23 cellular contexts compared by ENCODE assay signal in the genomic region with DNA sequence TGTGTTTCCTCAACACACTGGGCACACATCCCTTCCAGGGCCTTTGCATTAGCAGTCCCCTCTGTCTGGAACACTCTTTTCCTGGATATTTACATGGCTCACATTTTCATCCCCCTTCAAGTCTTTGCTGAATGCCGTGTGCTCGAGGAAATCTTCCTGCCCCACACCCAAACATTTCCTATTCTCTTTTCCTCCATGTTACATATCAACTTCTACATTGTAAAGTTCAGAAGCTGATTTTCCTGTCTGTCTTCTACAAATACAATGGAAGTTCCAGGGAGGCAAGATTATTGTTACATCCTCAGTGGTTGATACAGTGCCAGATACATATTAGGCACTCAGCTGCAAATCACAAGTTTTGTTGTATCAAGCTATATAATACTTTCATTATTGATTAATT. TPM values are rescaled to one million over a fixed set of nuclear protein-coding genes. Genes with fewer than 3 reads are reported as not detected.
DNase-seq lines count a peak whose midpoint lies in the region; ATAC-seq, FAIRE-seq and TF ChIP-seq lines count a peak whose summit lies in the region.
"Had no signal": no experiment of that assay in that cellular context is flagged by ENCODE, and none has a peak within 500 bp of the region (broad histone marks: within the 10 kb centered on the region; RNA-seq: fewer than 3 reads in every experiment).

No MANE protein-coding gene starts in this region.

- no peak overlapping the region for H4K91ac ChIP-seq in IMR-90 (ENCODE audit: insufficient read depth, low read depth, low read length)

- no peak overlapping the region for H4K8ac ChIP-seq in IMR-90 (ENCODE audit: low read depth in 2 of 2, low read length in 2 of 2)

- intact Hi-C loops in IMR-90 (cut with micrococcal nuclease) = loop anchor here (5.0 kb wide), 1 partner anchor 118 kb away; no protein-coding TSS in a partner anchor
- intact Hi-C loops in endothelial cell of umbilical vein (cut with micrococcal nuclease) = loop anchor here (5.0 kb wide), 1 partner anchor 238 kb away; a partner anchor contains a TSS

- CTCF ChIA-PET in IMR-90 (lab: Yijun Ruan, JAX) (no interaction called here), endothelial cell of umbilical vein (lab: Charles Lee) (interaction anchor here (1.0 to 1.9 kb wide), 3 partner anchors 10 to 120 kb away, joined by 3 to 6 read pairs (median 4); no protein-coding TSS in a partner anchor)

- H3K36me3 ChIP-seq in IMR-90 (ENCODE audit: control insufficient read depth, insufficient read depth, low read length) = peaks cover 2% of the 10 kb centered on the region
- no peaks in the 10 kb centered on the region for H3K36me3 ChIP-seq in endothelial cell of umbilical vein (ENCODE audit: control insufficient read depth in 2 of 2, extremely low read depth in 1 of 2, insufficient read depth in 2 of 2, low read length in 2 of 2)
- H3K36me3 ChIP-seq in subcutaneous abdominal adipose tissue (ENCODE audit: control insufficient read depth in 5 of 5, insufficient read depth in 5 of 5, low read length in 5 of 5) = no peaks in the 10 kb centered on the region
- H3K36me3 ChIP-seq: BE2C, HAP-1 had no signal

- dilution Hi-C loops in IMR-90 (cut with HindIII; ENCODE audit: low sequenced_read_pairs, unreplicated experiment) = no loop called here
- dilution Hi-C loops in endothelial cell of umbilical vein (cut with MboI; ENCODE audit: extremely low pct_ligation_motif_present, low sequenced_read_pairs) = no loop called here

- no peaks in the 10 kb centered on the region for H3K9me3 ChIP-seq in IMR-90 (ENCODE audit: control insufficient read depth, insufficient read depth, low read length)
- H3K9me3 ChIP-seq in endothelial cell of umbilical vein (replicated peaks; ENCODE audit: control insufficient read depth, insufficient read depth, low read length) = no peaks in the 10 kb centered on the region
- no peaks in the 10 kb centered on the region for H3K9me3 ChIP-seq in subcutaneous abdominal adipose tissue (ENCODE audit: control insufficient read depth in 5 of 5, low read length in 5 of 5)
- H3K9me3 ChIP-seq: BE2C, HAP-1 had no signal

- no peak overlapping the region for H3K4ac ChIP-seq in IMR-90 (ENCODE audit: low read depth, low read length)

- no CpG with 5 or more reads among the region's 2 CpGs for WGBS in IMR-90 (ENCODE audit: extremely low coverage in 2 of 2, insufficient read length in 1 of 2), 2 experiments

- no peak for TF ChIP-seq RAD21 in IMR-90 (IDR thresholded peaks at IDR 0.05; ENCODE audit: low read length)

- no peak overlapping the region for H4K5ac ChIP-seq in IMR-90 (ENCODE audit: low read depth, low read length)

- peaks cover 3% of the 10 kb centered on the region for H3K79me2 ChIP-seq in endothelial cell of umbilical vein (ENCODE audit: control insufficient read depth, insufficient read depth, low read length)

- H3K23ac ChIP-seq in IMR-90 (ENCODE audit: low read depth, low read length) = 0 out of 2 replicates have a peak overlapping the region, but pooled peaks have one; percentile 10

- no peak overlapping the region for H2BK15ac ChIP-seq in IMR-90 (ENCODE audit: low read depth, low read length)

- H4K20me1 ChIP-seq in IMR-90 (ENCODE audit: insufficient read depth, low read length) (no peaks in the 10 kb centered on the region), endothelial cell of umbilical vein (replicated peaks; ENCODE audit: control insufficient read depth, extremely low read depth, insufficient read depth, low read length) (no peaks in the 10 kb centered on the region)

- BruUV-seq in IMR-90 (replicated peaks; lab: Mats Ljungman, UMichigan) (no TSS peak), endothelial cell of umbilical vein (replicated peaks; lab: Mats Ljungman, UMichigan) (no TSS peak)

- H3K4me3 ChIP-seq in IMR-90 (ENCODE audit: insufficient read depth, low read depth, low read length) (no peak overlapping the region), endothelial cell of umbilical vein (replicated peaks in 1 of 3; ENCODE audit: insufficient read depth in 1 of 3, low read depth in 1 of 3, low read length in 3 of 3) (no peak overlapping the region), subcutaneous abdominal adipose tissue (ENCODE audit: low read depth in 1 of 5, low read length in 5 of 5) (no peak overlapping the region)
- H3K4me3 ChIP-seq: GM23248, HAP-1 had no signal

- POLR2A ChIA-PET in IMR-90 (lab: Charles Lee; ENCODE audit: unreplicated experiment) = no interaction called here
- POLR2A ChIA-PET in endothelial cell of umbilical vein (lab: Charles Lee) = no interaction called here

- TF ChIP-seq POLR2A in IMR-90 (IDR thresholded peaks at IDR 0.05; ENCODE audit: low read depth, low read length) (no peak), endothelial cell of umbilical vein (IDR thresholded peaks at IDR 0.05; ENCODE audit: low read depth, low read length) (no peak)

- H3K79me1 ChIP-seq in IMR-90 (ENCODE audit: low read depth in 1 of 2, low read length in 2 of 2) = peaks cover 11 to 34% of the 10 kb centered on the region in 2 experiments

- H3K56ac ChIP-seq in IMR-90 (ENCODE audit: extremely low read depth, insufficient read depth, low read length) = no peak overlapping the region

- H2BK120ac ChIP-seq in IMR-90 (ENCODE audit: low read depth, low read length) = no peak overlapping the region

- TF ChIP-seq CTCF in IMR-90 (conservative IDR thresholded peaks at IDR 0.05; ENCODE audit: low read depth, low read length) (no peak), VCaP (conservative IDR thresholded peaks at IDR 0.05) (no peak), endothelial cell of umbilical vein (IDR thresholded peaks at IDR 0.05; ENCODE audit: extremely low read depth in 1 of 2, insufficient read depth in 1 of 2, low read depth in 1 of 2, low read length in 2 of 2) (no peak)

- H3K27ac ChIP-seq in IMR-90 (ENCODE audit: insufficient read depth, low read length) = no peak overlapping the region
- H3K27ac ChIP-seq in VCaP = peak overlapping the region; percentile 86
- H3K27ac ChIP-seq in endothelial cell of umbilical vein (ENCODE audit: insufficient read depth, low read depth, low read length) = no peak overlapping the region
- peak overlapping the region; percentile 9 for H3K27ac ChIP-seq in subcutaneous abdominal adipose tissue (ENCODE audit: low read depth, low read length)
- H3K27ac ChIP-seq: GM23248 had no signal

- H2AFZ ChIP-seq in IMR-90 (replicated peaks; ENCODE audit: low read length, poor library complexity) (no peak overlapping the region), endothelial cell of umbilical vein (ENCODE audit: low read depth, low read length) (no peak overlapping the region)
- H2AFZ ChIP-seq: GM23248 had no signal

- in situ Hi-C loops in IMR-90 (cut with MboI; ENCODE audit: low sequenced_read_pairs) = no loop called here

- H3K9ac ChIP-seq in IMR-90 (ENCODE audit: low read depth, low read length) = no peak overlapping the region
- no peak overlapping the region for H3K9ac ChIP-seq in endothelial cell of umbilical vein (replicated peaks; ENCODE audit: extremely low read depth, insufficient read depth, low read length)
- H3K9ac ChIP-seq in subcutaneous abdominal adipose tissue (ENCODE audit: low read length in 5 of 5) = no peak overlapping the region
- H3K9ac ChIP-seq: GM23248 had no signal

- no peak overlapping the region for H3K4me2 ChIP-seq in IMR-90 (ENCODE audit: low read depth, low read length)
- H3K4me2 ChIP-seq in endothelial cell of umbilical vein (ENCODE audit: insufficient read depth, low read length) = peak overlapping the region; percentile 18

- H2AK9ac ChIP-seq in IMR-90 (replicated peaks; ENCODE audit: low read depth, low read length, poor library complexity) = no peak overlapping the region

- no peak overlapping the region for H3K18ac ChIP-seq in IMR-90 (ENCODE audit: low read depth, low read length)

- DNase-seq in IMR-90 = no peak
- peak; percentile 64 for DNase-seq in endothelial cell of umbilical vein (ENCODE audit: low read depth, low spot score)
- DNase-seq in activated gamma-delta T cell treated with Interleukin-2 at 50 U/mL for 16 hours = no peak
- DNase-seq: ACHN; BE2C; C1 segment of cervical spinal cord; CD4-positive, CD25-positive, alpha-beta regulatory T cell; CD8-positive, alpha-beta memory T cell; COR-L47; DMS 273 treated with DMSO at 0.1 percent for 48 hours; DMS53; DND-41; EL; GM23248 had no signal

- H3K4me1 ChIP-seq in IMR-90 (ENCODE audit: control insufficient read depth, insufficient read depth, low read length) = peaks cover 3% of the 10 kb centered on the region; the same call in 1 of the 2 replicates
- H3K4me1 ChIP-seq in endothelial cell of umbilical vein (ENCODE audit: control insufficient read depth, extremely low read depth, insufficient read depth, low read length) = peaks cover 15% of the 10 kb centered on the region
- peaks cover 0 to 46% (median 36%) of the 10 kb centered on the region in 5 donors for H3K4me1 ChIP-seq in subcutaneous abdominal adipose tissue (ENCODE audit: control insufficient read depth in 5 of 5, insufficient read depth in 5 of 5, low read length in 5 of 5)

- no peak for ATAC-seq in IMR-90 (ENCODE audit: low read depth)
- ATAC-seq in GM21737 (IDR thresholded peaks at IDR 0.05; ENCODE audit: unreplicated experiment) = no peak

- FAIRE-seq in endothelial cell of umbilical vein (lab: Jason Lieb, UNC) = no peak
- FAIRE-seq: A204.1, GM12891, GM19239 had no signal

- no peak overlapping the region for H2BK20ac ChIP-seq in IMR-90 (ENCODE audit: low read depth, low read length)

- no peak overlapping the region for H2BK5ac ChIP-seq in IMR-90 (ENCODE audit: low read depth, low read length, poor library complexity, severe bottlenecking)

- H3K27me3 ChIP-seq in IMR-90 (ENCODE audit: control insufficient read depth, insufficient read depth, low read length) (no peaks in the 10 kb centered on the region), endothelial cell of umbilical vein (ENCODE audit: control insufficient read depth in 2 of 2, insufficient read depth in 2 of 2, low read length in 2 of 2) (no peaks in the 10 kb centered on the region), subcutaneous abdominal adipose tissue (ENCODE audit: control insufficient read depth in 5 of 5, insufficient read depth in 4 of 5, low read length in 5 of 5) (no peaks in the 10 kb centered on the region)
- H3K27me3 ChIP-seq: BE2C had no signal

- H3K14ac ChIP-seq in IMR-90 (replicated peaks; ENCODE audit: low read depth, low read length) = no peak overlapping the region

- no peak overlapping the region for H2AK5ac ChIP-seq in IMR-90 (ENCODE audit: low read depth, low read length)

- 0 out of 2 replicates have a peak, but pooled peaks cover 5% of the 10 kb centered on the region for H3K9me1 ChIP-seq in IMR-90 (ENCODE audit: insufficient read depth, low read length)
- H3K9me1 ChIP-seq in endothelial cell of umbilical vein (replicated peaks; ENCODE audit: control insufficient read depth, extremely low read depth, insufficient read depth, low read length) = no peaks in the 10 kb centered on the region

RNA-seq across cellular contexts. Expression of a gene that starts 4.1 kb away (rescaled TPM):
- total RNA-seq in IMR-90 (2012; rRNA removed) (18.8 and 27.8 TPM in 2 replicates), endothelial cell of umbilical vein (9.6 and 15.2 TPM in 2 replicates)
- polyA plus RNA-seq in IMR-90 (2012; rRNA removed) (12.8 and 16.0 TPM in 2 replicates), endothelial cell of umbilical vein (13.1 and 17.9 TPM in 2 replicates)
- 2.4 and 3.2 TPM in 2 replicates for polyA plus RNA-seq in IMR-90 (2012; cell fraction: cytosol; rRNA removed)
- 55.6 and 142 TPM in 2 replicates for polyA plus RNA-seq in IMR-90 (2012; cell fraction: nucleus; rRNA removed; ENCODE audit: low replicate concordance)
- polyA plus RNA-seq in endothelial cell of umbilical vein (2011; cell fraction: cytosol; rRNA removed) = 4.6 and 9.2 TPM in 2 replicates
- 151 and 154 TPM in 2 replicates for polyA plus RNA-seq in endothelial cell of umbilical vein (2011; cell fraction: nucleus; rRNA removed)
- 15.5 and 16.8 TPM in 2 replicates for polyA plus RNA-seq in endothelial cell of umbilical vein (2012)
- polyA minus RNA-seq in endothelial cell of umbilical vein = 18.1 and 37.3 TPM in 2 replicates
- polyA minus RNA-seq in endothelial cell of umbilical vein (2011; cell fraction: cytosol; rRNA and poly(A)+ RNA removed) = 8.4 TPM
- polyA minus RNA-seq in endothelial cell of umbilical vein (2011; cell fraction: nucleus; rRNA and poly(A)+ RNA removed) = 63.0 and 66.1 TPM in 2 replicates

RNA-seq across cellular contexts. Expression of a gene that starts 4.7 kb away (rescaled TPM):
- 20.3 and 38.6 TPM in 2 replicates for total RNA-seq in IMR-90 (2012; rRNA removed)
- polyA plus RNA-seq in IMR-90 (2012; rRNA removed) = 30.4 and 43.1 TPM in 2 replicates
- polyA plus RNA-seq in IMR-90 (2012; cell fraction: cytosol; rRNA removed) = 43.2 and 60.2 TPM in 2 replicates
- 37.7 and 52.9 TPM in 2 replicates for polyA plus RNA-seq in IMR-90 (2012; cell fraction: nucleus; rRNA removed; ENCODE audit: low replicate concordance)
- total RNA-seq in endothelial cell of umbilical vein = 38.1 and 40.9 TPM in 2 replicates
- 12.6 and 19.7 TPM in 2 replicates for polyA plus RNA-seq in endothelial cell of umbilical vein
- 18.8 and 21.6 TPM in 2 replicates for polyA plus RNA-seq in endothelial cell of umbilical vein (2011; cell fraction: cytosol; rRNA removed)
- polyA plus RNA-seq in endothelial cell of umbilical vein (2011; cell fraction: nucleus; rRNA removed) = 40.7 and 53.7 TPM in 2 replicates
- 23.2 and 37.4 TPM in 2 replicates for polyA plus RNA-seq in endothelial cell of umbilical vein (2012)
- 25.2 and 28.1 TPM in 2 replicates for polyA minus RNA-seq in endothelial cell of umbilical vein
- 60.1 TPM for polyA minus RNA-seq in endothelial cell of umbilical vein (2011; cell fraction: cytosol; rRNA and poly(A)+ RNA removed)
- 47.1 and 66.0 TPM in 2 replicates for polyA minus RNA-seq in endothelial cell of umbilical vein (2011; cell fraction: nucleus; rRNA and poly(A)+ RNA removed)

RNA-seq across cellular contexts. Expression of a gene that starts 58.4 kb away (rescaled TPM):
- total RNA-seq in IMR-90 (2012; rRNA removed) = 0.18 TPM in 1 of 2 replicates, not detected in the other
- polyA plus RNA-seq in IMR-90 (2012; rRNA removed) = not detected in 2 replicates
- not detected in 2 replicates for polyA plus RNA-seq in IMR-90 (2012; cell fraction: cytosol; rRNA removed)
- polyA plus RNA-seq in IMR-90 (2012; cell fraction: nucleus; rRNA removed; ENCODE audit: low replicate concordance) = 0.15 TPM in 1 of 2 replicates, not detected in the other
- 1.4 and 3.2 TPM in 2 replicates for total RNA-seq in endothelial cell of umbilical vein
- 13.5 and 14.3 TPM in 2 replicates for polyA plus RNA-seq in endothelial cell of umbilical vein
- polyA plus RNA-seq in endothelial cell of umbilical vein (2011; cell fraction: cytosol; rRNA removed) = 8.0 and 11.9 TPM in 2 replicates
- polyA plus RNA-seq in endothelial cell of umbilical vein (2011; cell fraction: nucleus; rRNA removed) = 3.8 and 4.9 TPM in 2 replicates
- polyA plus RNA-seq in endothelial cell of umbilical vein (2012) = 1.1 and 1.2 TPM in 2 replicates
- polyA minus RNA-seq in endothelial cell of umbilical vein = 11.7 and 14.2 TPM in 2 replicates
- not detected for polyA minus RNA-seq in endothelial cell of umbilical vein (2011; cell fraction: cytosol; rRNA and poly(A)+ RNA removed)
- polyA minus RNA-seq in endothelial cell of umbilical vein (2011; cell fraction: nucleus; rRNA and poly(A)+ RNA removed) = 4.5 and 6.7 TPM in 2 replicates
- total RNA-seq: CD8-positive, alpha-beta memory T cell; G401; H4 had no signal
- polyA plus RNA-seq: CD8-positive, alpha-beta memory T cell had no signal

Comparison
In these comparisons a context has a peak if more than half of its experiments do, and no peak if none do; other contexts are left out.
1. H3K27ac ChIP-seq: peak in VCaP (single experiment) and subcutaneous abdominal adipose tissue (single experiment); none in IMR-90 (single experiment) and endothelial cell of umbilical vein (single experiment).